ENCODE assay signal across 29 cellular contexts in genomic region chr14:93914278-93914677, GRCh38. TPM values are rescaled to one million over a fixed set of nuclear protein-coding genes. Genes with fewer than 3 reads are reported as not detected.
DNase-seq lines count a peak whose midpoint lies in the region; ATAC-seq and TF ChIP-seq lines count a peak whose summit lies in the region.
"Had no signal": no experiment of that assay in that cellular context is flagged by ENCODE, and none has a peak within 500 bp of the region (broad histone marks: within the 10 kb centered on the region; RNA-seq: fewer than 3 reads in every experiment).

No MANE protein-coding gene starts in this region.

- CTCF ChIA-PET in OCI-LY7 (lab: Charles Lee; ENCODE audit: unreplicated experiment): no interaction called here

- H3K27me3 ChIP-seq in gastroesophageal sphincter: no peaks in the 10 kb centered on the region
- H3K27me3 ChIP-seq: ascending aorta; BLaER1 treated with 17β-estradiol and CSF1 and Interleukin-3, amounts not matched to agents 10 nM and 100 nM; testis had no signal

- TF ChIP-seq CTCF in fibroblast of the aortic adventitia (IDR thresholded peaks at IDR 0.05; ENCODE audit: insufficient read depth, low read length) (no peak), gastroesophageal sphincter (IDR thresholded peaks at IDR 0.05) (no peak), OCI-LY7 (conservative IDR thresholded peaks at IDR 0.05; ENCODE audit: low read length) (no peak)

- no peak overlapping the region for H3K27ac Mint-ChIP-seq in activated naive CD4-positive, alpha-beta T cell treated with anti-CD3 and anti-CD28 coated beads, Interleukin-2, amount 50 U/mL, for 72 hours
- H3K27ac Mint-ChIP-seq: activated B cell treated with CpG ODN at 0.5 μM for 24 hours; activated T-helper 1 cell treated with anti-CD3 and anti-CD28 coated beads, Interleukin-12 subunit alpha, Interleukin-12 subunit beta, Interleukin-2, Interleukin-4 antibody, amounts not matched to agents 30 ng/mL and 10 ng/mL and 1 ng/mL, durations not matched to agents 14 hours and 24 hours and 36 hours; T-helper 1 cell treated with Interleukin-12 subunit alpha and Interleukin-12 subunit beta and Interleukin-4 antibody, amounts not matched to agents 30 μg/mL and 1 μg/mL, for 36 hours had no signal

- H4K20me1 ChIP-seq in OCI-LY7 (ENCODE audit: insufficient read depth, low read length): no peaks in the 10 kb centered on the region
- H4K20me1 ChIP-seq: BLaER1 treated with 17β-estradiol and CSF1 and Interleukin-3, amounts not matched to agents 10 nM and 100 nM had no signal

- peaks cover 0 to 24% of the 10 kb centered on the region in 2 donors for H3K36me3 Mint-ChIP-seq in activated naive CD4-positive, alpha-beta T cell treated with anti-CD3 and anti-CD28 coated beads, Interleukin-2, amount 50 U/mL, for 72 hours

- no peaks in the 10 kb centered on the region for H3K79me2 ChIP-seq in OCI-LY7 (ENCODE audit: insufficient read depth, low read depth, low read length)
- H3K79me2 ChIP-seq: parathyroid adenoma had no signal

- H3K4me1 ChIP-seq in gastroesophageal sphincter (no peaks in the 10 kb centered on the region), OCI-LY7 (ENCODE audit: insufficient read depth, low read length, poor library complexity, severe bottlenecking) (no peaks in the 10 kb centered on the region)
- H3K4me1 ChIP-seq: ascending aorta; BLaER1 treated with 17β-estradiol and CSF1 and Interleukin-3, amounts not matched to agents 10 nM and 100 nM; left lung; testis had no signal

- H2AFZ ChIP-seq in OCI-LY7 (ENCODE audit: low read length): no peak overlapping the region
- H2AFZ ChIP-seq: parathyroid adenoma had no signal

- no peak overlapping the region for H3K27ac ChIP-seq in gastroesophageal sphincter
- no peak overlapping the region for H3K27ac ChIP-seq in OCI-LY7 (ENCODE audit: low read depth, low read length, poor library complexity, severe bottlenecking)
- H3K27ac ChIP-seq: ascending aorta; BLaER1 treated with 17β-estradiol and CSF1 and Interleukin-3, amounts not matched to agents 10 nM and 100 nM; left lung; parathyroid adenoma; testis had no signal

- no peak for TF ChIP-seq EP300 in gastroesophageal sphincter (IDR thresholded peaks at IDR 0.05)

- H3K9me2 ChIP-seq in OCI-LY7 (ENCODE audit: insufficient read depth, low read length): no peaks in the 10 kb centered on the region

- H3K36me3 ChIP-seq in gastroesophageal sphincter: no peaks in the 10 kb centered on the region
- H3K36me3 ChIP-seq in OCI-LY7 (ENCODE audit: insufficient read depth, low read length): no peaks in the 10 kb centered on the region
- H3K36me3 ChIP-seq: ascending aorta; BLaER1 treated with 17β-estradiol and CSF1 and Interleukin-3, amounts not matched to agents 10 nM and 100 nM; left lung had no signal

- H3K9me3 Mint-ChIP-seq in activated naive CD4-positive, alpha-beta T cell treated with anti-CD3 and anti-CD28 coated beads, Interleukin-2, amount 50 U/mL, for 72 hours: peaks cover 4 to 23% of the 10 kb centered on the region in 2 donors
- H3K9me3 Mint-ChIP-seq: activated B cell treated with CpG ODN at 0.5 μM for 24 hours had no signal

- H3K4me2 ChIP-seq in OCI-LY7 (ENCODE audit: low read length): no peak overlapping the region
- H3K4me2 ChIP-seq: BLaER1 treated with 17β-estradiol and CSF1 and Interleukin-3, amounts not matched to agents 10 nM and 100 nM had no signal

- H3K4me3 ChIP-seq in fibroblast of the aortic adventitia (ENCODE audit: low read depth, low read length) (no peak overlapping the region), gastroesophageal sphincter (no peak overlapping the region), OCI-LY7 (ENCODE audit: low read depth, low read length, poor library complexity, severe bottlenecking) (no peak overlapping the region)
- H3K4me3 ChIP-seq: ascending aorta; BLaER1 treated with 17β-estradiol and CSF1 and Interleukin-3, amounts not matched to agents 10 nM and 100 nM; left lung; testis had no signal

- H3K9me3 ChIP-seq in gastroesophageal sphincter: peaks cover 0 to 7% (median 0%) of the 10 kb centered on the region in 3 donors
- no peaks in the 10 kb centered on the region for H3K9me3 ChIP-seq in OCI-LY7 (ENCODE audit: low read length)
- H3K9me3 ChIP-seq: ascending aorta, left lung, testis had no signal

- no TSS peak for BruUV-seq in OCI-LY7 (replicated peaks; lab: Mats Ljungman, UMichigan)

- TF ChIP-seq POLR2A in gastroesophageal sphincter (IDR thresholded peaks at IDR 0.05): no peak

- peak in 1 of 2 donors; percentile 25 for DNase-seq in activated naive CD4-positive, alpha-beta T cell treated with anti-CD3 and anti-CD28 coated beads, Interleukin-2, amount 50 U/mL, for 72 hours (ENCODE audit: low spot score in 2 of 2)
- no peak for DNase-seq in activated naive CD4-positive, alpha-beta T cell treated with anti-CD3 and anti-CD28 coated beads, Interleukin-2, amount 50 U/mL, for 16 hours
- peak; percentile 59 for DNase-seq in MV-4-11 (lab: John Stamatoyannopoulos, UW)
- peak; percentile 32 for DNase-seq in fibroblast of the aortic adventitia (ENCODE audit: low read depth)
- no peak for DNase-seq in OCI-LY7 (ENCODE audit: low spot score)
- DNase-seq: activated B cell treated with CpG ODN at 0.5 μM for 24 hours; effector CD8-positive, alpha-beta T cell; HCEC 1CT; left lung; mesenchymal stem cell; NCI-H1092; NCI-H1694; NCI-H446; NCI-H82; retina; RPMI8226; small intestine; stimulated activated naive CD4-positive, alpha-beta T cell; testis had no signal

- 50 to 71% methylated on average over 1 to 2 of the region's 4 CpGs for WGBS in gastroesophageal sphincter (ENCODE audit: low coverage in 1 of 2), 2 donors

- intact Hi-C loops in OCI-LY7 (cut with micrococcal nuclease; ENCODE audit: unreplicated experiment): no loop called here

- POLR2A ChIA-PET in OCI-LY7 (lab: Charles Lee): no interaction called here

- ATAC-seq in activated naive CD4-positive, alpha-beta T cell treated with anti-CD3 and anti-CD28 coated beads, Interleukin-2, amount 50 U/mL, for 72 hours: peak; percentile 75 to 96
- ATAC-seq in GM21390 (IDR thresholded peaks at IDR 0.05; ENCODE audit: unreplicated experiment) (peak; percentile 43), HG02759 (IDR thresholded peaks at IDR 0.05; ENCODE audit: unreplicated experiment) (no peak), gastroesophageal sphincter (no peak)
- ATAC-seq: left lung had no signal

RNA-seq across cellular contexts. Expression of gene FAM181A, which starts 12.9 kb away (rescaled TPM):
- not detected for total RNA-seq in activated naive CD4-positive, alpha-beta T cell treated with anti-CD3 and anti-CD28 coated beads, Interleukin-2, amount 50 U/mL, for 72 hours
- total RNA-seq in fibroblast of the aortic adventitia (ENCODE audit: low replicate concordance) (not detected in 2 replicates), gastroesophageal sphincter (not detected), OCI-LY7 (2022) (not detected in 2 replicates)
- total RNA-seq in OCI-LY7 (2014; rRNA removed; shearing (Covaris generic)): not detected in 2 replicates
- total RNA-seq: activated B cell treated with CpG ODN at 0.5 μM for 24 hours; activated T-helper 1 cell treated with anti-CD3 and anti-CD28 coated beads, Interleukin-12 subunit alpha, Interleukin-12 subunit beta, Interleukin-2, Interleukin-4 antibody, amounts not matched to agents 30 ng/mL and 10 ng/mL and 1 ng/mL, durations not matched to agents 14 hours and 24 hours and 36 hours; ascending aorta; LHCN-M2; urinary bladder had no signal

Comparison
In these comparisons a context has a peak if more than half of its experiments do, and no peak if none do; other contexts are left out.
1. ATAC-seq: peak in activated naive CD4-positive, alpha-beta T cell treated with anti-CD3 and anti-CD28 coated beads, Interleukin-2, amount 50 U/mL, for 72 hours (2 of 2) and GM21390 (single experiment); none in HG02759 (single experiment) and gastroesophageal sphincter (single experiment).
2. DNase-seq: peak in MV-4-11 (single experiment) and fibroblast of the aortic adventitia (single experiment); none in activated naive CD4-positive, alpha-beta T cell treated with anti-CD3 and anti-CD28 coated beads, Interleukin-2, amount 50 U/mL, for 16 hours (single experiment) and OCI-LY7 (single experiment).